Comparison of ENCODE assay signal across 30 cellular contexts in genomic region chr7:142142702-142143101, GRCh38. TPM values are rescaled to one million over a fixed set of nuclear protein-coding genes. Genes with fewer than 3 reads are reported as not detected.
"Had no signal": no experiment of that assay in that cellular context is flagged by ENCODE, and none has a peak within 500 bp of the region (broad histone marks: within the 10 kb centered on the region; RNA-seq: fewer than 3 reads in every experiment).

No MANE protein-coding gene starts in this region.

- ATAC-seq: stimulated activated effector memory CD8-positive, alpha-beta T cell treated with anti-CD3 and anti-CD28 coated beads, Interleukin-12 subunit alpha, Interleukin-12 subunit beta, amount 100 ng/mL, for 72 hours; stimulated activated memory B cell treated with anti-CD40 and anti-IgM and Interleukin-4, amounts not matched to agents 10 μg/mL and 1 μg/mL and 100 μg/mL, for 72 hours; stimulated activated naive B cell treated with anti-CD40 and anti-IgM and Interleukin-4, amounts not matched to agents 10 μg/mL and 1 μg/mL and 100 μg/mL, for 72 hours; stimulated activated naive CD8-positive, alpha-beta T cell treated with anti-CD3 and anti-CD28 coated beads, Interleukin-15, amount 100 ng/mL, for 72 hours; stimulated activated naive CD8-positive, alpha-beta T cell treated with anti-CD3 and anti-CD28 coated beads, Interleukin-15, Interleukin-2, amounts not matched to agents 100 U/mL and 50 U/mL, for 24 hours; upper lobe of right lung had no signal

- H3K36me3 ChIP-seq: stomach, suprapubic skin, thoracic aorta, thyroid gland, tibial artery, tibial nerve, transverse colon, upper lobe of left lung, upper lobe of right lung, uterus, vagina had no signal

- H3K27me3 Mint-ChIP-seq: stimulated activated memory B cell treated with anti-CD40 and anti-IgM and Interleukin-4, amounts not matched to agents 10 μg/mL and 1 μg/mL and 100 μg/mL, for 72 hours; stimulated activated naive CD8-positive, alpha-beta T cell treated with anti-CD3 and anti-CD28 coated beads, Interleukin-15, amount 100 ng/mL, for 72 hours; stimulated activated naive CD8-positive, alpha-beta T cell treated with anti-CD3 and anti-CD28 coated beads, Interleukin-15, Interleukin-2, amounts not matched to agents 100 ng/mL and 50 ng/mL, for 24 hours; type B pancreatic cell had no signal

- DNase-seq: stimulated activated CD4-positive, alpha-beta T cell treated with anti-CD3 and anti-CD28 coated beads, Interleukin-2, amount 100 ng/mL, for 48 hours; stimulated activated CD4-positive, alpha-beta T cell treated with anti-CD3 and anti-CD28 coated beads, Interleukin-4, amount 100 ng/mL, for 1 hour; stimulated activated CD4-positive, alpha-beta T cell treated with anti-CD3 and anti-CD28 coated beads, Interleukin-4, amount 100 ng/mL, for 24 hours; stimulated activated CD4-positive, alpha-beta T cell treated with anti-CD3 and anti-CD28 coated beads, Interleukin-4, amount 100 ng/mL, for 4 hours; stimulated activated CD8-positive, alpha-beta memory T cell treated with anti-CD3 and anti-CD28 coated beads, Interleukin-4, amount 100 ng/mL, for 48 hours; stimulated activated naive B cell treated with anti-CD40 and anti-IgM and Interleukin-4, amounts not matched to agents 10 μg/mL and 1 μg/mL and 100 μg/mL, for 72 hours; stimulated activated naive CD4-positive, alpha-beta T cell; stimulated activated naive CD4-positive, alpha-beta T cell treated with Interleukin-2 at 50 U/mL for 16 hours; stimulated activated naive CD8-positive, alpha-beta T cell treated with anti-CD3 and anti-CD28 coated beads, Interleukin-15, amount 100 ng/mL, for 72 hours; stimulated activated naive CD8-positive, alpha-beta T cell treated with anti-CD3 and anti-CD28 coated beads, Interleukin-15, Interleukin-2, amounts not matched to agents 100 U/mL and 50 U/mL, for 24 hours; stomach; substantia nigra; testis; thyroid gland; tibial artery; transverse colon; trophoblast cell; upper lobe of left lung; upper lobe of right lung; uterus had no signal

- H3K27ac ChIP-seq: stomach, suprapubic skin, testis, thoracic aorta, thyroid gland, tibial artery, tibial nerve, transverse colon, upper lobe of left lung, upper lobe of right lung, uterus, vagina had no signal

- H3K9me3 ChIP-seq: stomach, suprapubic skin, testis, thoracic aorta, thyroid gland, tibial artery, tibial nerve, transverse colon, upper lobe of left lung, upper lobe of right lung, uterus, vagina had no signal

- H3K9me3 Mint-ChIP-seq: stimulated activated effector memory CD8-positive, alpha-beta T cell treated with anti-CD3 and anti-CD28 coated beads, Interleukin-12 subunit alpha, Interleukin-12 subunit beta, amount 100 ng/mL, for 72 hours; stimulated activated memory B cell treated with anti-CD40 and anti-IgM and Interleukin-4, amounts not matched to agents 10 μg/mL and 1 μg/mL and 100 μg/mL, for 72 hours; stimulated activated naive B cell treated with anti-CD40 and anti-IgM and Interleukin-4, amounts not matched to agents 10 μg/mL and 1 μg/mL and 100 μg/mL, for 72 hours; stimulated activated naive CD8-positive, alpha-beta T cell treated with anti-CD3 and anti-CD28 coated beads, Interleukin-15, amount 100 ng/mL, for 72 hours; stimulated activated naive CD8-positive, alpha-beta T cell treated with anti-CD3 and anti-CD28 coated beads, Interleukin-15, Interleukin-2, amounts not matched to agents 100 ng/mL and 50 ng/mL, for 24 hours; type B pancreatic cell had no signal

- H3K4me1 ChIP-seq: suprapubic skin, testis, thyroid gland, tibial artery, tibial nerve, upper lobe of left lung, upper lobe of right lung, uterus, vagina had no signal

- FAIRE-seq: urothelium cell line had no signal

- H3K36me3 Mint-ChIP-seq: stimulated activated effector memory CD8-positive, alpha-beta T cell treated with anti-CD3 and anti-CD28 coated beads, Interleukin-12 subunit alpha, Interleukin-12 subunit beta, amount 100 ng/mL, for 72 hours; stimulated activated memory B cell treated with anti-CD40 and anti-IgM and Interleukin-4, amounts not matched to agents 10 μg/mL and 1 μg/mL and 100 μg/mL, for 72 hours; stimulated activated naive B cell treated with anti-CD40 and anti-IgM and Interleukin-4, amounts not matched to agents 10 μg/mL and 1 μg/mL and 100 μg/mL, for 72 hours; type B pancreatic cell had no signal

- H3K27me3 ChIP-seq: stomach, suprapubic skin, testis, thyroid gland, tibial artery, tibial nerve, transverse colon, upper lobe of left lung, upper lobe of right lung, uterus, vagina had no signal

- H3K27ac Mint-ChIP-seq: stimulated activated effector memory CD8-positive, alpha-beta T cell treated with anti-CD3 and anti-CD28 coated beads, Interleukin-12 subunit alpha, Interleukin-12 subunit beta, amount 100 ng/mL, for 72 hours; stimulated activated memory B cell treated with anti-CD40 and anti-IgM and Interleukin-4, amounts not matched to agents 10 μg/mL and 1 μg/mL and 100 μg/mL, for 72 hours; stimulated activated naive B cell treated with anti-CD40 and anti-IgM and Interleukin-4, amounts not matched to agents 10 μg/mL and 1 μg/mL and 100 μg/mL, for 72 hours; stimulated activated naive CD8-positive, alpha-beta T cell treated with anti-CD3 and anti-CD28 coated beads, Interleukin-15, amount 100 ng/mL, for 72 hours; stimulated activated naive CD8-positive, alpha-beta T cell treated with anti-CD3 and anti-CD28 coated beads, Interleukin-15, Interleukin-2, amounts not matched to agents 100 ng/mL and 50 ng/mL, for 24 hours; type B pancreatic cell had no signal

- H3K4me1 Mint-ChIP-seq: stimulated activated effector memory CD8-positive, alpha-beta T cell treated with anti-CD3 and anti-CD28 coated beads, Interleukin-12 subunit alpha, Interleukin-12 subunit beta, amount 100 ng/mL, for 72 hours; stimulated activated memory B cell treated with anti-CD40 and anti-IgM and Interleukin-4, amounts not matched to agents 10 μg/mL and 1 μg/mL and 100 μg/mL, for 72 hours; stimulated activated naive B cell treated with anti-CD40 and anti-IgM and Interleukin-4, amounts not matched to agents 10 μg/mL and 1 μg/mL and 100 μg/mL, for 72 hours; stimulated activated naive CD8-positive, alpha-beta T cell treated with anti-CD3 and anti-CD28 coated beads, Interleukin-15, amount 100 ng/mL, for 72 hours had no signal

- H3K4me3 ChIP-seq: stomach, suprapubic skin, testis, thoracic aorta, thyroid gland, tibial artery, tibial nerve, transverse colon, upper lobe of left lung, upper lobe of right lung, uterus, vagina had no signal

- H3K4me3 Mint-ChIP-seq: stimulated activated effector memory CD8-positive, alpha-beta T cell treated with anti-CD3 and anti-CD28 coated beads, Interleukin-12 subunit alpha, Interleukin-12 subunit beta, amount 100 ng/mL, for 72 hours; stimulated activated memory B cell treated with anti-CD40 and anti-IgM and Interleukin-4, amounts not matched to agents 10 μg/mL and 1 μg/mL and 100 μg/mL, for 72 hours; stimulated activated naive B cell treated with anti-CD40 and anti-IgM and Interleukin-4, amounts not matched to agents 10 μg/mL and 1 μg/mL and 100 μg/mL, for 72 hours; stimulated activated naive CD8-positive, alpha-beta T cell treated with anti-CD3 and anti-CD28 coated beads, Interleukin-15, amount 100 ng/mL, for 72 hours; stimulated activated naive CD8-positive, alpha-beta T cell treated with anti-CD3 and anti-CD28 coated beads, Interleukin-15, Interleukin-2, amounts not matched to agents 100 ng/mL and 50 ng/mL, for 24 hours; type B pancreatic cell had no signal

RNA-seq across cellular contexts. Expression of gene MGAM2, which starts 31.2 kb away (rescaled TPM):
- total RNA-seq: thyroid gland, ureter, vagina had no signal
